ENCODE assay signal across 26 cellular contexts in genomic region chr5:127352068-127352467, GRCh38.
DNase-seq lines count a peak whose midpoint lies in the region; ATAC-seq, FAIRE-seq and TF ChIP-seq lines count a peak whose summit lies in the region.
"Had no signal": no experiment of that assay in that cellular context is flagged by ENCODE, and none has a peak within 500 bp of the region (broad histone marks: within the 10 kb centered on the region; RNA-seq: fewer than 3 reads in every experiment).

No MANE protein-coding gene starts in this region.

- no peak overlapping the region for H3K27ac Mint-ChIP-seq in Calu3 (ENCODE audit: unreplicated experiment)
- H3K27ac Mint-ChIP-seq: CD14-positive monocyte; CD4-positive, alpha-beta memory T cell; CD4-positive, CD25-positive, alpha-beta regulatory T cell; CD8-positive, alpha-beta memory T cell had no signal

- POLR2A ChIA-PET in HepG2 (lab: Yijun Ruan, JAX) (no interaction called here), K562 (lab: Yijun Ruan, JAX) (no interaction called here)

- in situ Hi-C loops in HepG2 (cut with HindIII; ENCODE audit: extremely low pct_ligation_motif_present, low pct_unique_long_range_greater_than_20kb) (no loop called here), K562 (cut with MboI) (no loop called here)

- no peak overlapping the region for H3K9ac ChIP-seq in HepG2 (ENCODE audit: insufficient read depth, low read depth, low read length)
- no peak overlapping the region for H3K9ac ChIP-seq in K562 (ENCODE audit: insufficient read depth in 1 of 2, low read depth in 2 of 2, low read length in 2 of 2)
- H3K9ac ChIP-seq: BLaER1 had no signal

- CTCF ChIA-PET in HepG2 (lab: Yijun Ruan, JAX; ENCODE audit: low intra/inter-chr PET ratio, low total read pairs) (no interaction called here), K562 (lab: Yijun Ruan, JAX; ENCODE audit: low intra/inter-chr PET ratio) (no interaction called here), Calu3 (lab: Charles Lee) (no interaction called here)

- TF ChIP-seq POLR2A in HepG2 (IDR thresholded peaks at IDR 0.05; ENCODE audit: insufficient read depth in 1 of 2, low read depth in 2 of 2, low read length in 2 of 2) (no peak), right lobe of liver (IDR thresholded peaks at IDR 0.05) (no peak), K562 (conservative IDR thresholded peaks at IDR 0.05) (no peak)

- H3K9me3 ChIP-seq in HepG2 (ENCODE audit: low read length) (no peaks in the 10 kb centered on the region), right lobe of liver (no peaks in the 10 kb centered on the region), SJCRH30 (replicated peaks) (no peaks in the 10 kb centered on the region), K562 (replicated peaks; ENCODE audit: control insufficient read depth, insufficient read depth, low read depth, low read length) (no peaks in the 10 kb centered on the region)
- H3K9me3 ChIP-seq: BE2C, BLaER1, Caco-2 had no signal

- no peak for FAIRE-seq in HepG2 (lab: Jason Lieb, UNC)
- no peak for FAIRE-seq in K562 (lab: Jason Lieb, UNC)
- FAIRE-seq: GM12892, GM18507 had no signal

- no peak overlapping the region for H3K4me3 ChIP-seq in HepG2 (replicated peaks in 1 of 3; ENCODE audit: insufficient read depth in 1 of 3, low read depth in 2 of 3, low read length in 3 of 3)
- no peak overlapping the region for H3K4me3 ChIP-seq in right lobe of liver
- H3K4me3 ChIP-seq in SJCRH30: no peak overlapping the region
- no peak overlapping the region for H3K4me3 ChIP-seq in K562
- H3K4me3 ChIP-seq: BLaER1, GM12878 had no signal

- no peaks in the 10 kb centered on the region for H3K36me3 Mint-ChIP-seq in Calu3 (ENCODE audit: insufficient read depth, unreplicated experiment)
- H3K36me3 Mint-ChIP-seq: CD14-positive monocyte; CD4-positive, alpha-beta memory T cell; CD4-positive, CD25-positive, alpha-beta regulatory T cell; CD8-positive, alpha-beta memory T cell had no signal

- intact Hi-C loops in HepG2 (cut with micrococcal nuclease; ENCODE audit: unreplicated experiment): no loop called here
- intact Hi-C loops in right lobe of liver (cut with DNase I): no loop called here
- intact Hi-C loops in K562 (cut with micrococcal nuclease): no loop called here
- intact Hi-C loops in Calu3 (cut with micrococcal nuclease; ENCODE audit: unreplicated experiment): no loop called here

- H3K4me3 Mint-ChIP-seq in Calu3 (ENCODE audit: low read depth, unreplicated experiment): no peak overlapping the region
- H3K4me3 Mint-ChIP-seq: CD14-positive monocyte; CD4-positive, alpha-beta memory T cell; CD4-positive, CD25-positive, alpha-beta regulatory T cell; CD8-positive, alpha-beta memory T cell had no signal

- BruUV-seq in HepG2 (replicated peaks; lab: Mats Ljungman, UMichigan) (no TSS peak), K562 (replicated peaks; lab: Mats Ljungman, UMichigan) (no TSS peak), Calu3 (replicated peaks; lab: Mats Ljungman, UMichigan) (no TSS peak)

- H3K27me3 ChIP-seq in HepG2 (ENCODE audit: control insufficient read depth in 1 of 2, insufficient read depth in 2 of 2, low read length in 2 of 2): no peaks in the 10 kb centered on the region
- peaks cover 5 to 7% of the 10 kb centered on the region in 2 donors for H3K27me3 ChIP-seq in right lobe of liver
- H3K27me3 ChIP-seq in SJCRH30: no peaks in the 10 kb centered on the region
- peaks cover 0 to 9% of the 10 kb centered on the region in 2 experiments; a peak in 3 of 5 replicates for H3K27me3 ChIP-seq in K562 (ENCODE audit: control insufficient read depth in 2 of 2, insufficient read depth in 2 of 2, low read length in 2 of 2)
- H3K27me3 ChIP-seq: BLaER1 had no signal

- H3K79me2 ChIP-seq in HepG2 (ENCODE audit: insufficient read depth, low read length) (no peaks in the 10 kb centered on the region), K562 (ENCODE audit: control insufficient read depth, insufficient read depth, low read length) (no peaks in the 10 kb centered on the region)

- no peaks in the 10 kb centered on the region for H3K36me3 ChIP-seq in HepG2 (replicated peaks in 1 of 2; ENCODE audit: control insufficient read depth in 1 of 2, insufficient read depth in 2 of 2, low read length in 2 of 2)
- no peaks in the 10 kb centered on the region for H3K36me3 ChIP-seq in right lobe of liver
- peaks cover 30% of the 10 kb centered on the region for H3K36me3 ChIP-seq in SJCRH30
- no peaks in the 10 kb centered on the region for H3K36me3 ChIP-seq in K562 (ENCODE audit: control insufficient read depth, insufficient read depth, low read length)
- H3K36me3 ChIP-seq: BE2C, BLaER1 had no signal

- TF ChIP-seq EP300 in HepG2 (IDR thresholded peaks at IDR 0.05; ENCODE audit: low read depth in 2 of 2, low read length in 2 of 2) (no peak), HepG2 (CRISPR knock-in tag; IDR thresholded peaks at IDR 0.05; ENCODE audit: borderline replicate concordance) (no peak), K562 (IDR thresholded peaks at IDR 0.05; ENCODE audit: low read length) (no peak)

- H3K9me1 ChIP-seq in K562 (ENCODE audit: control insufficient read depth, insufficient read depth, low read length): no peaks in the 10 kb centered on the region

- H2AFZ ChIP-seq in HepG2 (ENCODE audit: low read length) (no peak overlapping the region), K562 (ENCODE audit: low read depth, low read length) (no peak overlapping the region)

- H3K27ac ChIP-seq in HepG2 (ENCODE audit: extremely low read length, insufficient read depth, low read length) (no peak overlapping the region), right lobe of liver (no peak overlapping the region), SJCRH30 (peak overlapping the region; percentile 51), K562 (ENCODE audit: extremely low read depth, low read depth, low read length) (no peak overlapping the region)
- H3K27ac ChIP-seq: 22Rv1, BLaER1 had no signal

- no peaks in the 10 kb centered on the region for H3K9me3 Mint-ChIP-seq in Calu3 (ENCODE audit: low read depth, unreplicated experiment)
- H3K9me3 Mint-ChIP-seq: CD14-positive monocyte; CD4-positive, alpha-beta memory T cell; CD4-positive, CD25-positive, alpha-beta regulatory T cell; CD8-positive, alpha-beta memory T cell had no signal

- WGBS in HepG2 (ENCODE audit: low lambda C conversion rate): 73% methylated on average over 2 of the region's 2 CpGs
- 96% methylated on average over 2 of the region's 2 CpGs for WGBS in right lobe of liver (ENCODE audit: insufficient coverage, low coverage, low lambda C conversion rate, missing lambda C conversion rate)
- WGBS in K562 (ENCODE audit: insufficient coverage, low coverage, missing lambda C conversion rate): 0% methylated on average over 2 of the region's 2 CpGs

- ATAC-seq in HepG2 (no peak), right lobe of liver (no peak), K562 (no peak)
- ATAC-seq: GM12878 had no signal

- DNase-seq in HepG2 (ENCODE audit: low spot score) (no peak), right lobe of liver (no peak), SJCRH30 (no peak), K562 (ENCODE audit: extremely low read depth in 1 of 4, low spot score in 3 of 4) (no peak), Calu3 (no peak), KG1 (lab: John Stamatoyannopoulos, UW) (no peak), COLO829 (ENCODE audit: low spot score) (no peak)
- DNase-seq: ACHN; BE2C; C1 segment of cervical spinal cord; Caco-2; CD4-positive, alpha-beta memory T cell; CD4-positive, CD25-positive, alpha-beta regulatory T cell; CD8-positive, alpha-beta memory T cell; DMS 273 treated with DMSO at 0.1 percent for 48 hours; DMS153; DMS53; DMS79; DND-41; GDM1 had no signal

- no peak for TF ChIP-seq CTCF in HepG2 (CRISPR knock-in tag; IDR thresholded peaks at IDR 0.05)
- TF ChIP-seq CTCF in right lobe of liver (IDR thresholded peaks at IDR 0.05): no peak
- TF ChIP-seq CTCF in K562 (IDR thresholded peaks at IDR 0.05 in 2 of 3, conservative IDR thresholded peaks at IDR 0.05 in 1 of 3; ENCODE audit: insufficient read depth in 2 of 3, low read depth in 1 of 3, low read length in 3 of 3): no peak
- no peak for TF ChIP-seq CTCF in Calu3 (IDR thresholded peaks at IDR 0.05; ENCODE audit: unreplicated experiment)

- H3K27me3 Mint-ChIP-seq in Calu3 (ENCODE audit: unreplicated experiment): no peaks in the 10 kb centered on the region

- TF ChIP-seq RAD21 in HepG2 (CRISPR knock-in tag; IDR thresholded peaks at IDR 0.05) (no peak), K562 (CRISPR knock-in tag; conservative IDR thresholded peaks at IDR 0.05 in 1 of 2, IDR thresholded peaks at IDR 0.05 in 1 of 2) (no peak)

- H4K20me1 ChIP-seq in HepG2 (ENCODE audit: insufficient read depth, low read length) (no peaks in the 10 kb centered on the region), K562 (replicated peaks; ENCODE audit: control insufficient read depth, insufficient read depth, low read length) (no peaks in the 10 kb centered on the region)
- H4K20me1 ChIP-seq: BLaER1 had no signal

- no peaks in the 10 kb centered on the region for H3K4me1 Mint-ChIP-seq in Calu3 (ENCODE audit: low read depth, unreplicated experiment)
- H3K4me1 Mint-ChIP-seq: CD14-positive monocyte; CD4-positive, alpha-beta memory T cell; CD4-positive, CD25-positive, alpha-beta regulatory T cell; CD8-positive, alpha-beta memory T cell had no signal

- H3K4me1 ChIP-seq in HepG2 (ENCODE audit: insufficient read depth, low read length) (no peaks in the 10 kb centered on the region), right lobe of liver (peaks cover 0 to 7% (median 0%) of the 10 kb centered on the region in 4 donors), SJCRH30 (peaks cover 39% of the 10 kb centered on the region), K562 (replicated peaks in 1 of 2; ENCODE audit: control insufficient read depth in 2 of 2, insufficient read depth in 2 of 2, low read length in 2 of 2) (no peaks in the 10 kb centered on the region)
- H3K4me1 ChIP-seq: BE2C, BLaER1, Caco-2 had no signal

- H3K4me2 ChIP-seq in HepG2 (ENCODE audit: low read depth, low read length) (no peak overlapping the region), K562 (ENCODE audit: insufficient read depth, low read length) (no peak overlapping the region)
- H3K4me2 ChIP-seq: BLaER1 had no signal

TF ChIP-seq in HepG2, 621 proteins besides CTCF, POLR2A, EP300 and RAD21 (continues in another document):
- TF ChIP-seq CHCHD3 (CRISPR knock-in tag; IDR thresholded peaks at IDR 0.05) (no peak), SP5 (CRISPR knock-in tag; IDR thresholded peaks at IDR 0.05; ENCODE audit: borderline replicate concordance, low read depth) (no peak), SIX1 (CRISPR knock-in tag; IDR thresholded peaks at IDR 0.05; ENCODE audit: borderline replicate concordance) (no peak), MAFF (IDR thresholded peaks at IDR 0.05; ENCODE audit: low read depth, low read length) (peak; percentile 75), TBP (CRISPR knock-in tag; IDR thresholded peaks at IDR 0.05) (no peak)

TF ChIP-seq in K562, 482 proteins besides CTCF, POLR2A, EP300 and RAD21:
- TF ChIP-seq MAFF (IDR thresholded peaks at IDR 0.05; ENCODE audit: low read length): 0 out of 2 replicates have a peak, but pooled peaks have one; percentile 38
- peak; percentile 38; the same call in 1 of the 2 replicates for TF ChIP-seq ZNF316 (IDR thresholded peaks at IDR 0.05)
- no peak for TF ChIP-seq ETV6 (IDR thresholded peaks at IDR 0.05; ENCODE audit: borderline replicate concordance in 1 of 2, low read depth in 2 of 2, low read length in 1 of 2)
- no peak for TF ChIP-seq ETV6 (CRISPR knock-in tag; IDR thresholded peaks at IDR 0.05; ENCODE audit: borderline replicate concordance)

Comparison
In these comparisons a context has a peak if more than half of its experiments do, and no peak if none do; other contexts are left out.
1. Of the 241 proteins assayed by ChIP-seq in both HepG2 and K562: peak only in HepG2: MAFK; only in K562: none; in both: MAFF; in neither: 239.